Comparison of ENCODE assay signal across 22 cellular contexts in genomic region chr10:4101918-4102654, GRCh38.
A peak's percentile ranks its signal among the peaks of the same experiment; 100 is the strongest.
DNase-seq lines count a peak whose midpoint lies in the region; ATAC-seq, FAIRE-seq and TF ChIP-seq lines count a peak whose summit lies in the region.
"Had no signal": no experiment of that assay in that cellular context is flagged by ENCODE, and none has a peak within 500 bp of the region (broad histone marks: within the 10 kb centered on the region; RNA-seq: fewer than 3 reads in every experiment).

No MANE protein-coding gene starts in this region.

- CTCF ChIA-PET in GM12878 (lab: Yijun Ruan, JAX): interaction anchor here (0.6 kb wide), 1 partner anchor 242 kb away, joined by 3 read pairs; no protein-coding TSS in a partner anchor

- no peak overlapping the region for H3K4me3 ChIP-seq in heart left ventricle
- H3K4me3 ChIP-seq in GM12878: no peak overlapping the region
- H3K4me3 ChIP-seq: A549, PC-9, SK-N-MC had no signal

- TF ChIP-seq POLR2A in heart left ventricle (IDR thresholded peaks at IDR 0.05) (no peak), GM12878 (IDR thresholded peaks at IDR 0.05; ENCODE audit: low read depth, low read length) (no peak)

- H3K4me1 ChIP-seq in heart left ventricle (peaks cover 0 to 9% (median 0%) of the 10 kb centered on the region in 12 donors), GM12878 (ENCODE audit: control insufficient read depth, insufficient read depth, low read length) (peaks cover 9% of the 10 kb centered on the region)
- H3K4me1 ChIP-seq: A549, BE2C, Caco-2 had no signal

- SMC1A ChIA-PET in GM12878 (lab: Charles Lee; ENCODE audit: uncharacterized antibody, unreplicated experiment): interaction anchor here (0.6 to 0.9 kb wide), 2 partner anchors 8 to 18 kb away, joined by 3 read pairs; no protein-coding TSS in a partner anchor

- no peak for TF ChIP-seq EP300 in GM12878 (IDR thresholded peaks at IDR 0.05; ENCODE audit: borderline replicate concordance in 1 of 2, control insufficient read depth in 1 of 2, low read depth in 2 of 2, low read length in 2 of 2)

- FAIRE-seq in GM12878 (lab: Jason Lieb, UNC): peak; percentile 59
- FAIRE-seq: A549, bronchial epithelial cell had no signal

- ATAC-seq in heart left ventricle (peak in 3 of 4 donors; percentile 78 to 98 (median 95)), HG03066 (IDR thresholded peaks at IDR 0.05; ENCODE audit: low read depth, unreplicated experiment) (peak; percentile 60), GM12878 (peak; percentile 58), sciatic nerve (no peak)
- ATAC-seq: A549 had no signal

- intact Hi-C loops in heart left ventricle (cut with DNase I): no loop called here
- intact Hi-C loops in cardiac septum (cut with DNase I): no loop called here
- intact Hi-C loops in GM12878 (cut with micrococcal nuclease; ENCODE audit: unreplicated experiment): no loop called here
- intact Hi-C loops in sciatic nerve (cut with DNase I): no loop called here

- BruUV-seq in GM12878 (replicated peaks; lab: Mats Ljungman, UMichigan): no TSS peak

- TF ChIP-seq RAD21 in GM12878 (IDR thresholded peaks at IDR 0.05; ENCODE audit: insufficient read depth, low read depth, low read length): no peak

- H2AFZ ChIP-seq in GM12878 (ENCODE audit: control insufficient read depth, low read depth, low read length): no peak overlapping the region
- H2AFZ ChIP-seq: PC-9 had no signal

- in situ Hi-C loops in GM12878 (cut with MboI): no loop called here
- in situ Hi-C loops in KBM-7 (cut with MboI; ENCODE audit: low pct_unique_long_range_greater_than_20kb, low sequenced_read_pairs): no loop called here

- H3K36me3 ChIP-seq in heart left ventricle (no peaks in the 10 kb centered on the region), GM12878 (ENCODE audit: control insufficient read depth in 2 of 2, insufficient read depth in 2 of 2, low read length in 1 of 2) (no peaks in the 10 kb centered on the region)
- H3K36me3 ChIP-seq: BE2C, neutrophil had no signal

- POLR2A ChIA-PET in GM12878 (lab: Charles Lee): no interaction called here

- no peaks in the 10 kb centered on the region for H4K20me1 ChIP-seq in GM12878 (ENCODE audit: control insufficient read depth, insufficient read depth)

- peaks cover 0 to 4% (median 0%) of the 10 kb centered on the region in 12 donors for H3K9me3 ChIP-seq in heart left ventricle
- H3K9me3 ChIP-seq in GM12878 (replicated peaks; ENCODE audit: control insufficient read depth, insufficient read depth, low read length): no peaks in the 10 kb centered on the region
- H3K9me3 ChIP-seq: A549, BE2C, neutrophil had no signal

- H3K4me2 ChIP-seq in GM12878 (ENCODE audit: control insufficient read depth, insufficient read depth): peak overlapping the region; percentile 30
- H3K4me2 ChIP-seq: A549, PC-9 had no signal

- DNase-seq in heart left ventricle (peak in 2 of 5 donors; percentile 33 to 45), cardiac septum (ENCODE audit: low spot score) (no peak), GM12878 (ENCODE audit: low read depth, low spot score) (peak; percentile 12), sciatic nerve (ENCODE audit: low spot score) (no peak), KBM-7 (no peak), SKM-1 treated with dmso at 0.1 percent for 144 hours (lab: John Stamatoyannopoulos, UW; ENCODE audit: unreplicated experiment) (no peak)
- DNase-seq in stimulated activated CD4-positive, alpha-beta T cell treated with anti-CD3 and anti-CD28 coated beads, Interleukin-2, amount 100 ng/mL, for 24 hours: no peak
- DNase-seq: activated CD4-positive, alpha-beta memory T cell treated with anti-CD3 and anti-CD28 coated beads, Interleukin-2, amount 10 ng/mL, durations not matched to agents 7 days and 5 days; activated naive CD4-positive, alpha-beta T cell treated with Interleukin-2 at 50 U/mL for 16 hours; activated T-cell treated with anti-CD3 and anti-CD28 coated beads for 4 hours; amniotic stem cell; BE2C; Caco-2; H9; head of caudate nucleus; NCI-H748 treated with DMSO at 0.1 percent for 48 hours; PC-9 had no signal

- no peaks in the 10 kb centered on the region for H3K79me2 ChIP-seq in GM12878 (ENCODE audit: control insufficient read depth, insufficient read depth, low read length)

- H3K27ac ChIP-seq in heart left ventricle (peak overlapping the region in 1 of 12 donors; percentile 3), GM12878 (ENCODE audit: control insufficient read depth, insufficient read depth) (no peak overlapping the region)
- H3K27ac ChIP-seq: A549, neutrophil, PC-9, SK-N-MC had no signal

- WGBS in heart left ventricle, 4 donors: 65 to 73% (median 69%) methylated on average over 8 of the region's 8 CpGs
- 52% methylated on average over 8 of the region's 8 CpGs for WGBS in GM12878 (ENCODE audit: insufficient coverage, insufficient replicate concordance, low lambda C conversion rate, missing lambda C conversion rate)

- RAD21 ChIA-PET in GM12878 (lab: Charles Lee; ENCODE audit: unreplicated experiment): no interaction called here

- H3K27me3 ChIP-seq in heart left ventricle: no peaks in the 10 kb centered on the region
- H3K27me3 ChIP-seq in GM12878 (replicated peaks in 1 of 2; ENCODE audit: control insufficient read depth in 2 of 2, insufficient read depth in 2 of 2, low read length in 1 of 2): no peaks in the 10 kb centered on the region
- H3K27me3 ChIP-seq: neutrophil had no signal

- no peak for TF ChIP-seq CTCF in heart left ventricle (IDR thresholded peaks at IDR 0.05)
- TF ChIP-seq CTCF in GM12878 (IDR thresholded peaks at IDR 0.05 in 2 of 3, conservative IDR thresholded peaks at IDR 0.05 in 1 of 3; ENCODE audit: control insufficient read depth in 2 of 3, extremely low read depth in 1 of 3, insufficient read depth in 1 of 3, low read depth in 3 of 3, low read length in 3 of 3): no peak

- no peak overlapping the region for H3K9ac ChIP-seq in GM12878 (ENCODE audit: control insufficient read depth, insufficient read depth, low read length)

TF ChIP-seq in GM12878, 131 proteins besides CTCF, POLR2A, EP300 and RAD21:
- no peak for TF ChIP-seq GABPA (IDR thresholded peaks at IDR 0.05; ENCODE audit: low read depth)
- TF ChIP-seq MTA2 (IDR thresholded peaks at IDR 0.05; ENCODE audit: low read depth): peak; percentile 44; the same call in 1 of the 2 replicates
- TF ChIP-seq MXI1 (IDR thresholded peaks at IDR 0.05; ENCODE audit: low read depth, low read length): no peak
- TF ChIP-seq BHLHE40 (IDR thresholded peaks at IDR 0.05; ENCODE audit: borderline replicate concordance in 1 of 2, low read depth in 2 of 2, low read length in 1 of 2): peak in 1 of 2 experiments; percentile 10; a peak in 1 of 4 replicates
